In the genomic region with DNA sequence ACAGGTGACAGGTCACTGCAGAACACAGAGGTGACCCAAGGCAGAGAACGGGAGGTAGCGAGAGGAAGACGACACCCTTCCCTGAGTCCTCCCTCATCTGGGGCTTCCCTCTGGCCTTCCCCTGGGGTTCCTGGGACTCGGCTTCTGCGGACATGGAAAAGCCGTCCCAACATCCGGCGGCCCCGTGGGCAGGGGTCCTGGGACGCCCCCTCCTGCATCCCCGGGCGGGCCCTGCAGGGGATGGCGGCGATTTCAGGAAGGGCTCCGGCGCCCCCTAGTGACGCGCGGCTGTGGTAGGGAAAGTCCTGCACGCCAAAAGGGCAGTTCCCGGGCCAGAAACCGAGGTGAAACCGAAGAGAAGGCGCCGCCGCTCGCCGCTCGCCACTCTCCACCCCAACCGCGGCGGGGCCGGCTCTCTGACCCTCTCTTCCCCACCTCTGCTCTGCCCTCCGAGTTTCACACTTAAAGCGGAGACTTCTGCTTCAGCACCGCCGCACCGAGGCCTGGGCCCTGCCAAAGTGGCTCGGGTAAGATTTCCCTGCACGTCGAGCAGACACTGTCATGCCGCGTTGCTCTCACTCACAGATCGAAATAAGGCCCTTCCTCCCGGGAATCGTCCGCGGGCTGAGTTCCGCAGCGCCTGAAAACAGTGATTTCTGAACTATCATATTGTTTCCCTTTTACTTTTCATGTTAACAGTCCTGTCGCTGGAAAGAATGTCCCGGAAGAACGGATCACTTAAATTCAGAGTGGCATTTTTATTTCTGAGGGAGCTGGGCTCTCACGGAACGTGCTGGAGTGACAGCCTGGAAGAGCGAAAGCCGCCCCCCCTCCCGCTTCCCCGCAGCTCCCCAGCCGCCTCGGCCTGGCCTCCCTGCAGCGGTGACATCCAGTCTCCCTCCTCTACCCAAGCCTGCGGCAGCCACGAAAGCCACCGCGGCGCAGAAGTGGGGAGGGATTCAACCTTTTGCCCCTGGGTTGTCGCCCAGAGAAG, we compare ENCODE assay signal across 8 cellular contexts.
DNase-seq lines count a peak whose midpoint lies in the region; ATAC-seq, FAIRE-seq and TF ChIP-seq lines count a peak whose summit lies in the region.

No MANE protein-coding gene starts in this region.

- TF ChIP-seq EP300 in tibial nerve (IDR thresholded peaks at IDR 0.05), result no peak

- 18% methylated on average over 67 to 68 of the region's 68 CpGs for WGBS in pancreas, 2 donors
- WGBS in tibial nerve, 2 donors, result 8 to 9% methylated on average over 62 to 63 of the region's 68 CpGs

- H3K9me3 ChIP-seq in pancreas (no peaks in the 10 kb centered on the region), tibial nerve (peaks cover 0 to 13% (median 0%) of the 10 kb centered on the region in 4 donors)

- peak in 1 of 2 donors; percentile 25 for TF ChIP-seq POLR2A in tibial nerve (IDR thresholded peaks at IDR 0.05)

- H3K4me1 ChIP-seq in pancreas, result no peaks in the 10 kb centered on the region
- H3K4me1 ChIP-seq in tibial nerve, result peaks cover 0 to 19% (median 2%) of the 10 kb centered on the region in 4 donors

- H3K27ac ChIP-seq in pancreas, result no peak overlapping the region
- H3K27ac ChIP-seq in tibial nerve, result peak overlapping the region in 2 of 4 donors; percentile 81 to 83

- H3K4me3 ChIP-seq in pancreas (peak overlapping the region in 3 of 4 donors; percentile 9 to 33 (median 31)), tibial nerve (peak overlapping the region; percentile 18 to 71 (median 50))

- no peaks in the 10 kb centered on the region for H3K36me3 Mint-ChIP-seq in activated naive CD8-positive, alpha-beta T cell

- H3K27me3 Mint-ChIP-seq in activated naive CD8-positive, alpha-beta T cell, result no peaks in the 10 kb centered on the region

- H3K4me3 Mint-ChIP-seq in activated naive CD8-positive, alpha-beta T cell, result peak overlapping the region; percentile 85

- intact Hi-C loops in Right ventricle myocardium superior (cut with DNase I) (loop anchor here (5.0 kb wide), 1 partner anchor 329 kb away; no protein-coding TSS in a partner anchor), pancreas (cut with DNase I) (loop anchor here in 1 of 3 donors (10.0 kb wide), 1 partner anchor 118 kb away; no protein-coding TSS in a partner anchor)

- H3K27ac Mint-ChIP-seq in activated naive CD8-positive, alpha-beta T cell, result peak overlapping the region; percentile 16

- H3K9me3 Mint-ChIP-seq in activated naive CD8-positive, alpha-beta T cell (ENCODE audit: low read depth), result no peaks in the 10 kb centered on the region

- peak; percentile 74 for DNase-seq in DMS153 treated with DMSO at 0.1 percent for 48 hours (lab: John Stamatoyannopoulos, UW; ENCODE audit: unreplicated experiment)
- DNase-seq in HS-27A (ENCODE audit: low read depth), result peak; percentile 11
- DNase-seq in SK-N-DZ (ENCODE audit: low spot score), result peak; percentile 77
- DNase-seq in Right ventricle myocardium superior, result peak; percentile 88
- DNase-seq in pancreas, result peak; percentile 53 to 90 (median 76)
- DNase-seq in tibial nerve (ENCODE audit: low spot score in 2 of 2), result peak; percentile 53 to 56

- ATAC-seq in GM21381 (IDR thresholded peaks at IDR 0.05; ENCODE audit: unreplicated experiment) (peak; percentile 54), Right ventricle myocardium superior (ENCODE audit: poor library complexity) (peak; percentile 96), pancreas (peak; percentile 93 to 97 (median 94))

- no peak for FAIRE-seq in pancreas (lab: Jason Lieb, UNC)

- H3K27me3 ChIP-seq in pancreas (no peaks in the 10 kb centered on the region), tibial nerve (no peaks in the 10 kb centered on the region)

- H3K36me3 ChIP-seq in pancreas (no peaks in the 10 kb centered on the region), tibial nerve (no peaks in the 10 kb centered on the region)

- TF ChIP-seq CTCF in pancreas (IDR thresholded peaks at IDR 0.05) (peak; percentile 54 to 80 (median 77)), tibial nerve (IDR thresholded peaks at IDR 0.05) (peak; percentile 78 to 94 (median 92))

- peaks cover 5% of the 10 kb centered on the region for H3K4me1 Mint-ChIP-seq in activated naive CD8-positive, alpha-beta T cell (ENCODE audit: low read depth)

Comparison
In these comparisons a context has a peak if more than half of its experiments do, and no peak if none do; other contexts are left out.
1. DNase-seq: peak in every context shown above with its lines; median percentile 88 in Right ventricle myocardium superior; 77 in SK-N-DZ; 76 in pancreas; 74 in DMS153 treated with DMSO at 0.1 percent for 48 hours; 54 in tibial nerve; 11 in HS-27A.